In genomic region chr6:150068786-150069648, GRCh38 we compare ENCODE assay signal across 8 cellular contexts. TPM values are rescaled to one million over a fixed set of nuclear protein-coding genes. Genes with fewer than 3 reads are reported as not detected.
DNase-seq lines count a peak whose midpoint lies in the region; ATAC-seq and TF ChIP-seq lines count a peak whose summit lies in the region.

ULBP3 (minus strand) TSS chr6:150069121; CDS start chr6:150069066, 55 bp downstream.

- peak; percentile 90 for DNase-seq in A172 (ENCODE audit: low spot score)
- DNase-seq in activated T-cell treated with anti-CD3 and anti-CD28 coated beads, Interleukin-2, amount 50 U/mL, for 48 hours: peak; percentile 80 to 85
- peak; percentile 94 for DNase-seq in esophagus muscularis mucosa (ENCODE audit: extremely low spot score)
- peak; percentile 97 for DNase-seq in myocyte (ENCODE audit: low read depth)
- DNase-seq in stimulated activated CD8-positive, alpha-beta memory T cell treated with anti-CD3 and anti-CD28 coated beads, Interleukin-4, amount 100 ng/mL, for 48 hours: peak; percentile 82

- no peaks in the 10 kb centered on the region for H4K20me1 ChIP-seq in OCI-LY3 (ENCODE audit: insufficient read depth, low read length)

- whole genome bisulfite sequencing in esophagus muscularis mucosa: 9% methylated on average over 51 of the region's 70 CpGs

- H3K9ac ChIP-seq in OCI-LY3 (ENCODE audit: low read length): peak within 1 kb of the TSS; percentile 61

- H3K4me3 ChIP-seq in OCI-LY3 (ENCODE audit: low read length) (peak within 1 kb of the TSS; percentile 86), esophagus muscularis mucosa (peak within 1 kb of the TSS; percentile 64 to 74 (median 68))

- no peak for TF ChIP-seq EP300 in esophagus muscularis mucosa (IDR thresholded peaks at IDR 0.05)

- H3K4me1 ChIP-seq in OCI-LY3 (ENCODE audit: low read length) (peaks cover 8% of the 10 kb centered on the region), esophagus muscularis mucosa (peaks cover 7 to 18% (median 16%) of the 10 kb centered on the region in 4 donors)

- H3K27ac ChIP-seq in OCI-LY3 (ENCODE audit: low read length): no peak within 1 kb of the TSS
- H3K27ac ChIP-seq in esophagus muscularis mucosa (replicated peaks in 1 of 4): peak within 1 kb of the TSS; percentile 61 to 72 (median 70)

- H3K79me2 ChIP-seq in OCI-LY3 (ENCODE audit: low read length): no peaks in the 10 kb centered on the region

- peak within 1 kb of the TSS; percentile 82; the same call in 1 of the 2 replicates for H2AFZ ChIP-seq in OCI-LY3 (ENCODE audit: low read depth, low read length)

- peak; percentile 62 for TF ChIP-seq CTCF in OCI-LY3 (IDR thresholded peaks at IDR 0.05; ENCODE audit: low read depth, low read length)
- TF ChIP-seq CTCF in esophagus muscularis mucosa (IDR thresholded peaks at IDR 0.05): peak; percentile 52 to 57 (median 55)

- no peak for TF ChIP-seq POLR2A in esophagus muscularis mucosa (IDR thresholded peaks at IDR 0.05; ENCODE audit: low read depth)

- intact Hi-C loops in esophagus muscularis mucosa (cut with DNase I): no loop called here

- ATAC-seq in GM18519 (IDR thresholded peaks at IDR 0.05; ENCODE audit: low FRiP score, unreplicated experiment) (peak; percentile 63), HG03280 (IDR thresholded peaks at IDR 0.05; ENCODE audit: unreplicated experiment) (peak; percentile 53)

- H3K27me3 ChIP-seq in OCI-LY3 (ENCODE audit: low read depth, low read length) (0 out of 2 replicates have a peak, but pooled peaks cover 3% of the 10 kb centered on the region), esophagus muscularis mucosa (peaks cover 0 to 4% (median 0%) of the 10 kb centered on the region in 4 donors)

- H3K4me2 ChIP-seq in OCI-LY3 (ENCODE audit: low read length): peak within 1 kb of the TSS; percentile 83

- H3K36me3 ChIP-seq in OCI-LY3 (replicated peaks; ENCODE audit: low read depth, low read length): no peaks in the 10 kb centered on the region
- no peaks in the 10 kb centered on the region for H3K36me3 ChIP-seq in esophagus muscularis mucosa

- no peaks in the 10 kb centered on the region for H3K9me3 ChIP-seq in OCI-LY3 (ENCODE audit: insufficient read depth, low read length)
- no peaks in the 10 kb centered on the region for H3K9me3 ChIP-seq in esophagus muscularis mucosa

RNA-seq across cellular contexts. Expression of gene ULBP3, which starts in this region (rescaled TPM):
- total RNA-seq in A172 (2014; rRNA removed; shearing (Covaris generic)): 2.1 and 3.3 TPM in 2 replicates
- total RNA-seq in esophagus muscularis mucosa: under 1 TPM in 3 of 4 donors, not detected in 1; 0.50 to 0.86 (median 0.65) TPM
- total RNA-seq in myocyte: 6.7 and 8.5 TPM in 2 replicates
- polyA plus RNA-seq in myocyte (2012): 2.1 TPM

Comparison
In these comparisons a context has a peak if more than half of its experiments do, and no peak if none do; other contexts are left out.
1. Peak in DNase-seq, H3K4me3 ChIP-seq and H3K27ac ChIP-seq in esophagus muscularis mucosa; RNA of the gene not detected or under 1 TPM.